ENCODE assay signal across 8 cellular contexts in genomic region chrX:124211312-124211942, GRCh38.
DNase-seq lines count a peak whose midpoint lies in the region; ATAC-seq, FAIRE-seq and TF ChIP-seq lines count a peak whose summit lies in the region.

No MANE protein-coding gene starts in this region.

- H3K4me3 ChIP-seq in fibroblast of villous mesenchyme (ENCODE audit: low read depth, low read length) = no peak overlapping the region
- H3K4me3 ChIP-seq in tibial artery = no peak overlapping the region
- no peak overlapping the region for H3K4me3 ChIP-seq in esophagus squamous epithelium

- ATAC-seq in HG02623 (IDR thresholded peaks at IDR 0.05; ENCODE audit: unreplicated experiment) = peak; percentile 83

- intact Hi-C loops in tibial artery (cut with DNase I; ENCODE audit: low total_unique reads) = no loop called here
- intact Hi-C loops in esophagus squamous epithelium (cut with DNase I) = no loop called here

- H3K27ac ChIP-seq in tibial artery (no peak overlapping the region), esophagus squamous epithelium (no peak overlapping the region)

- DNase-seq in AG20443 (ENCODE audit: low spot score) = peak; percentile 24
- no peak for DNase-seq in GM12891 (ENCODE audit: insufficient read length, low spot score)
- DNase-seq in NCI-H1417 (lab: John Stamatoyannopoulos, UW) = peak; percentile 13 to 71 (median 30)
- DNase-seq in SW480 (ENCODE audit: low spot score) = peak; percentile 69
- DNase-seq in fibroblast of villous mesenchyme (ENCODE audit: low read depth) = peak; percentile 6
- DNase-seq in tibial artery = no peak
- DNase-seq in esophagus squamous epithelium (lab: John Stamatoyannopoulos, UW) = no peak

- WGBS in esophagus squamous epithelium, 2 donors = 52 to 56% methylated on average over 3 of the region's 3 CpGs

- TF ChIP-seq POLR2A in GM12891 (IDR thresholded peaks at IDR 0.05; ENCODE audit: low read depth, low read length) (no peak), esophagus squamous epithelium (IDR thresholded peaks at IDR 0.05) (no peak)

- TF ChIP-seq CTCF in fibroblast of villous mesenchyme (IDR thresholded peaks at IDR 0.05; ENCODE audit: insufficient read depth, low read depth, low read length) (peak; percentile 53), tibial artery (IDR thresholded peaks at IDR 0.05) (peak; percentile 36 to 39), esophagus squamous epithelium (IDR thresholded peaks at IDR 0.05) (peak in 3 of 6 experiments; percentile 34 to 50 (median 40))

- H3K36me3 ChIP-seq in tibial artery (no peaks in the 10 kb centered on the region), esophagus squamous epithelium (no peaks in the 10 kb centered on the region)

- no peaks in the 10 kb centered on the region for H3K4me1 ChIP-seq in tibial artery
- H3K4me1 ChIP-seq in esophagus squamous epithelium = no peaks in the 10 kb centered on the region

- H3K9me3 ChIP-seq in tibial artery (no peaks in the 10 kb centered on the region), esophagus squamous epithelium (no peaks in the 10 kb centered on the region)

- no peaks in the 10 kb centered on the region for H3K27me3 ChIP-seq in tibial artery
- no peaks in the 10 kb centered on the region for H3K27me3 ChIP-seq in esophagus squamous epithelium

- peak; percentile 95 for FAIRE-seq in GM12891 (lab: Jason Lieb, UNC)

TF ChIP-seq in GM12891, 5 proteins besides CTCF, POLR2A, EP300 and RAD21:
- TF ChIP-seq POLR2AphosphoS5 (IDR thresholded peaks at IDR 0.05; ENCODE audit: low read depth, low read length) (no peak), POU2F2 (IDR thresholded peaks at IDR 0.05; ENCODE audit: low read depth, low read length) (no peak), PAX5 (IDR thresholded peaks at IDR 0.05; ENCODE audit: insufficient read depth, low read length, severe bottlenecking) (no peak), SPI1 (IDR thresholded peaks at IDR 0.05; ENCODE audit: low read depth, low read length) (no peak), TAF1 (IDR thresholded peaks at IDR 0.05; ENCODE audit: low read depth, low read length) (no peak)
TF ChIP-seq in GM12891: peak in this region for 0.

Comparison
In these comparisons a context has a peak if more than half of its experiments do, and no peak if none do; other contexts are left out.
1. DNase-seq: peak in AG20443 (single experiment), NCI-H1417 (3 of 3), SW480 (single experiment) and fibroblast of villous mesenchyme (single experiment); none in GM12891 (single experiment), tibial artery (0 of 2) and esophagus squamous epithelium (single experiment).